Comparison of ENCODE assay signal across 8 cellular contexts in genomic region chr16:46973457-46974324, GRCh38. TPM values are rescaled to one million over a fixed set of nuclear protein-coding genes. Genes with fewer than 3 reads are reported as not detected.
DNase-seq lines count a peak whose midpoint lies in the region; ATAC-seq, FAIRE-seq and TF ChIP-seq lines count a peak whose summit lies in the region.

Gene DNAJA2, minus strand, starts transcription at chr16:46973674. Its CDS starts 102 bp downstream, at chr16:46973572.

- H3K27me3 ChIP-seq in H1 (replicated peaks in 1 of 4; ENCODE audit: control insufficient read depth in 3 of 4, extremely low read depth in 1 of 4, insufficient read depth in 3 of 4, low read length in 3 of 4): no peaks in the 10 kb centered on the region
- no peaks in the 10 kb centered on the region for H3K27me3 ChIP-seq in mesenchymal stem cell (ENCODE audit: control insufficient read depth in 1 of 2, insufficient read depth in 1 of 2, low read length in 2 of 2)

- H4K91ac ChIP-seq in H1 (replicated peaks; ENCODE audit: insufficient read length, low read length): peak within 1 kb of the TSS; percentile 83
- H4K91ac ChIP-seq in mesenchymal stem cell (ENCODE audit: low read length): peak within 1 kb of the TSS; percentile 93

- H3K4me1 ChIP-seq in H1 (replicated peaks in 1 of 4; ENCODE audit: control insufficient read depth in 3 of 4, insufficient read depth in 4 of 4, low read length in 3 of 4) (peaks cover 2 to 12% (median 5%) of the 10 kb centered on the region in 4 experiments; a peak in 4 of 7 replicates), mesenchymal stem cell (ENCODE audit: control insufficient read depth, insufficient read depth, low read depth, low read length) (peaks cover 3% of the 10 kb centered on the region)

- no peak within 1 kb of the TSS for H3K14ac ChIP-seq in H1 (ENCODE audit: insufficient read length)
- peak within 1 kb of the TSS in 1 of 2 experiments; percentile 12 for H3K14ac ChIP-seq in mesenchymal stem cell (ENCODE audit: low read length in 2 of 2)

- H2BK15ac ChIP-seq in H1 (ENCODE audit: low read length) (peak within 1 kb of the TSS; percentile 83; the same call in 1 of the 2 replicates), mesenchymal stem cell (ENCODE audit: low read depth, poor library complexity, severe bottlenecking) (peak within 1 kb of the TSS; percentile 26)

- H2BK5ac ChIP-seq in H1 (ENCODE audit: low read depth, low read length): peak within 1 kb of the TSS; percentile 94
- peak within 1 kb of the TSS; percentile 21 for H2BK5ac ChIP-seq in mesenchymal stem cell (ENCODE audit: low read depth, low read length, poor library complexity, severe bottlenecking)

- H3K4me2 ChIP-seq in H1 (ENCODE audit: insufficient read depth in 1 of 2, low read depth in 2 of 2, low read length in 2 of 2): peak within 1 kb of the TSS; percentile 83 to 100
- H3K4me2 ChIP-seq in mesenchymal stem cell (ENCODE audit: low read length, poor library complexity, severe bottlenecking): peak within 1 kb of the TSS; percentile 81

- no peak for FAIRE-seq in H1 (lab: Jason Lieb, UNC)

- H3K9me3 ChIP-seq in H1 (ENCODE audit: insufficient read depth in 2 of 2, low read depth in 1 of 2, low read length in 1 of 2) (no peaks in the 10 kb centered on the region), mesenchymal stem cell (ENCODE audit: control insufficient read depth, low read length) (no peaks in the 10 kb centered on the region)

- peak; percentile 92 for DNase-seq in COLO668 (lab: John Stamatoyannopoulos, UW; ENCODE audit: unreplicated experiment)
- peak; percentile 69 for DNase-seq in HS-27A (ENCODE audit: low read depth)
- peak; percentile 69 for DNase-seq in NK-92 treated with Interleukin-12 subunit alpha and Interleukin-12 subunit beta, amount 100 ng/mL, for 24 hours (lab: John Stamatoyannopoulos, UW)
- DNase-seq in activated CD8-positive, alpha-beta memory T cell treated with anti-CD3 and anti-CD28 coated beads for 4 hours (ENCODE audit: low read depth in 2 of 2): peak; percentile 77 to 83
- peak; percentile 65 to 95 for DNase-seq in H1 (ENCODE audit: low read depth in 1 of 2, low spot score in 2 of 2)
- peak; percentile 90 for DNase-seq in mesenchymal stem cell
- DNase-seq in stimulated activated CD8-positive, alpha-beta memory T cell treated with anti-CD3 and anti-CD28 coated beads, Interleukin-12 subunit alpha, Interleukin-12 subunit beta, amount 100 ng/mL, for 24 hours (ENCODE audit: extremely low read depth): peak; percentile 85

- H3K23ac ChIP-seq in H1 (ENCODE audit: insufficient read length) (no peak within 1 kb of the TSS), mesenchymal stem cell (ENCODE audit: low read length in 2 of 2) (no peak within 1 kb of the TSS)

- peak within 1 kb of the TSS; percentile 95 for H4K5ac ChIP-seq in H1 (ENCODE audit: insufficient read length, low read depth, low read length)

- H2BK120ac ChIP-seq in H1 (replicated peaks; ENCODE audit: low read depth, low read length) (no peak within 1 kb of the TSS), mesenchymal stem cell (ENCODE audit: low read depth, low read length) (peak within 1 kb of the TSS; percentile 62)

- peak within 1 kb of the TSS; percentile 46 for H2AFZ ChIP-seq in H1 (ENCODE audit: low read length)
- H2AFZ ChIP-seq in mesenchymal stem cell (ENCODE audit: low read depth, low read length): peak within 1 kb of the TSS; percentile 66

- H3K9ac ChIP-seq in H1 (replicated peaks in 1 of 4; ENCODE audit: extremely low read depth in 1 of 4, low read depth in 3 of 4, low read length in 3 of 4) (peak within 1 kb of the TSS; percentile 86 to 94 (median 90)), mesenchymal stem cell (ENCODE audit: low read length) (peak within 1 kb of the TSS; percentile 97)

- H3K36me3 ChIP-seq in H1 (ENCODE audit: control insufficient read depth in 2 of 4, insufficient read depth in 4 of 4, low read length in 3 of 4) (peaks cover 3 to 36% (median 8%) of the 10 kb centered on the region in 4 experiments; a peak in 5 of 8 replicates), mesenchymal stem cell (ENCODE audit: control insufficient read depth in 1 of 2, insufficient read depth in 2 of 2, low read depth in 1 of 2, low read length in 2 of 2) (peaks cover 2 to 25% of the 10 kb centered on the region in 2 experiments)

- peaks cover 6 to 44% of the 10 kb centered on the region in 2 experiments; a peak in 3 of 4 replicates for H3K79me2 ChIP-seq in H1 (ENCODE audit: control insufficient read depth in 1 of 2, insufficient read depth in 2 of 2, low read length in 2 of 2)

- H3K56ac ChIP-seq in H1 (replicated peaks; ENCODE audit: insufficient read length, low read depth, low read length): peak within 1 kb of the TSS; percentile 89

- H4K20me1 ChIP-seq in H1 (replicated peaks in 1 of 2; ENCODE audit: control insufficient read depth in 1 of 2, insufficient read depth in 2 of 2, low read length in 2 of 2): peaks cover 0 to 1% of the 10 kb centered on the region in 2 experiments

- no peak for TF ChIP-seq CTCF in H1 (IDR thresholded peaks at IDR 0.05; ENCODE audit: control extremely low read depth in 1 of 3, insufficient read depth in 1 of 3, low read depth in 1 of 3, low read length in 3 of 3)

- no peak; a peak in 1 of 4 replicates for TF ChIP-seq RAD21 in H1 (IDR thresholded peaks at IDR 0.05 in 1 of 2, conservative IDR thresholded peaks at IDR 0.05 in 1 of 2; ENCODE audit: low read depth in 2 of 2, low read length in 2 of 2)

- H3K4me3 ChIP-seq in H1 (ENCODE audit: extremely low read depth in 1 of 4, insufficient read depth in 2 of 4, low read depth in 3 of 4, low read length in 4 of 4): peak within 1 kb of the TSS; percentile 84 to 97 (median 88)
- peak within 1 kb of the TSS; percentile 83 to 95 for H3K4me3 ChIP-seq in mesenchymal stem cell (ENCODE audit: insufficient read depth in 1 of 2, low read depth in 1 of 2, low read length in 2 of 2)

- peak; percentile 78 to 92 for TF ChIP-seq POLR2A in H1 (IDR thresholded peaks at IDR 0.05; ENCODE audit: control extremely low read depth in 1 of 2, low read depth in 2 of 2, low read length in 2 of 2)

- H2BK20ac ChIP-seq in H1 (ENCODE audit: low read length): no peak within 1 kb of the TSS

- POLR2A ChIA-PET in H1 (lab: Charles Lee; ENCODE audit: partially characterized antibody): interaction anchor here (0.7 to 3.0 kb wide), 19 partner anchors 10 to 170 kb away, joined by 3 to 25 read pairs (median 5); partner anchors contain the start of genes GPT2 and NETO2

- 10% methylated on average over 40 of the region's 68 CpGs; no CpG with 5 or more reads in 1 of the 2 experiments for WGBS in H1 (ENCODE audit: extremely low coverage in 1 of 2, insufficient coverage in 1 of 2, insufficient read length in 1 of 2, insufficient replicate concordance in 2 of 2, low coverage in 1 of 2, low lambda C conversion rate in 2 of 2, missing lambda C conversion rate in 1 of 2), 2 experiments
- 1% methylated on average over 56 of the region's 68 CpGs for WGBS in mesenchymal stem cell

- peak within 1 kb of the TSS; percentile 93 for H3K27ac ChIP-seq in H1 (ENCODE audit: low read depth, low read length)
- peak within 1 kb of the TSS; percentile 81 for H3K27ac ChIP-seq in mesenchymal stem cell (ENCODE audit: low read length, poor library complexity, severe bottlenecking)

- peak within 1 kb of the TSS; percentile 93 for H3K18ac ChIP-seq in H1 (ENCODE audit: extremely low read depth, low read length)
- peak within 1 kb of the TSS; percentile 90 to 97 for H3K18ac ChIP-seq in mesenchymal stem cell (ENCODE audit: low read depth in 1 of 2, low read length in 2 of 2)

- CTCF ChIA-PET in H1 (lab: Charles Lee; ENCODE audit: partially characterized antibody): interaction anchor here (1.0 to 1.5 kb wide), 3 partner anchors 10 to 51 kb away, joined by 3 to 5 read pairs (median 4); no protein-coding TSS in a partner anchor

- H2AK5ac ChIP-seq in H1 (ENCODE audit: low read depth, low read length): peak within 1 kb of the TSS; percentile 76
- H2AK5ac ChIP-seq in mesenchymal stem cell (ENCODE audit: low read length, severe bottlenecking): no peak within 1 kb of the TSS

- peak; percentile 89 for ATAC-seq in GM19467 (IDR thresholded peaks at IDR 0.05; ENCODE audit: unreplicated experiment)

- no peak for TF ChIP-seq EP300 in H1 (IDR thresholded peaks at IDR 0.05; ENCODE audit: borderline replicate concordance in 1 of 2, low read depth in 2 of 2, low read length in 2 of 2)

- peaks cover 5% of the 10 kb centered on the region for H3K23me2 ChIP-seq in H1 (ENCODE audit: low read depth, low read length)

- peaks cover 7% of the 10 kb centered on the region; the same call in 1 of the 2 replicates for H3K79me1 ChIP-seq in H1 (ENCODE audit: low read depth, low read length)
- peaks cover 2% of the 10 kb centered on the region for H3K79me1 ChIP-seq in mesenchymal stem cell (replicated peaks; ENCODE audit: low read length, poor library complexity, severe bottlenecking)

- peak within 1 kb of the TSS; percentile 92 for H3K4ac ChIP-seq in H1 (replicated peaks; ENCODE audit: insufficient read length, low read depth, low read length)
- H3K4ac ChIP-seq in mesenchymal stem cell (ENCODE audit: low read depth in 1 of 2, low read length in 2 of 2): peak within 1 kb of the TSS; percentile 70

- peak within 1 kb of the TSS; percentile 78; the same call in 1 of the 2 replicates for H2BK12ac ChIP-seq in H1 (ENCODE audit: low read depth, low read length)
- H2BK12ac ChIP-seq in mesenchymal stem cell (ENCODE audit: low read length in 2 of 2): no peak within 1 kb of the TSS

- H4K8ac ChIP-seq in H1 (ENCODE audit: extremely low read depth, insufficient read depth, low read length) (peak within 1 kb of the TSS; percentile 98), mesenchymal stem cell (ENCODE audit: low read length) (peak within 1 kb of the TSS; percentile 96)

TF ChIP-seq in H1, 55 proteins besides CTCF, POLR2A, EP300 and RAD21 (continues in another document):
- TF ChIP-seq RBBP5 (IDR thresholded peaks at IDR 0.05; ENCODE audit: borderline replicate concordance, low read depth, low read length) (peak; percentile 83; the same call in 1 of the 2 replicates), TAF7 (optimal IDR thresholded peaks at IDR 0.05; ENCODE audit: borderline replicate concordance, low read depth, low read length) (no peak), TAF1 (IDR thresholded peaks at IDR 0.05; ENCODE audit: low read depth, low read length) (peak; percentile 91), FOSL1 (IDR thresholded peaks at IDR 0.05; ENCODE audit: insufficient read depth, low read depth, low read length) (no peak)

RNA-seq across cellular contexts. Expression of gene DNAJA2, which starts in this region (rescaled TPM):
- total RNA-seq in H1 (2021; fragmentation: NEBNext Ultra II Directional; extraction: Animal tissue kit (Norgen Biotek cat#: 25700)): 93.8 and 97.4 TPM in 2 replicates
- 6.3 and 9.4 TPM in 2 replicates for polyA plus RNA-seq in H1 (2011; rRNA removed)
- polyA plus RNA-seq in H1 (2011; cell fraction: cytosol; rRNA removed): 14.5 TPM
- 6.4 TPM for polyA plus RNA-seq in H1 (2011; cell fraction: nucleus; rRNA removed)
- 56.4 to 84.1 TPM (median 72.0 TPM) in 4 replicates for polyA plus RNA-seq in H1 (2012, experiment 1 of 2)
- 9.8 TPM for polyA plus RNA-seq in H1 (2012, experiment 2 of 2)
- polyA plus RNA-seq in H1 (2013, experiment 1 of 2): 42.7 TPM
- polyA plus RNA-seq in H1 (2013, experiment 2 of 2): 44.6 TPM
- polyA minus RNA-seq in H1 (2011; rRNA and poly(A)+ RNA removed): 28.7 and 29.8 TPM in 2 replicates
- polyA minus RNA-seq in H1 (2011; cell fraction: cytosol; rRNA and poly(A)+ RNA removed): 34.9 TPM
- polyA minus RNA-seq in H1 (2011; cell fraction: nucleus; rRNA and poly(A)+ RNA removed): 28.6 TPM
- 34.0 TPM for polyA plus RNA-seq in mesenchymal stem cell (2013, experiment 1 of 2)
- 34.4 TPM for polyA plus RNA-seq in mesenchymal stem cell (2013, experiment 2 of 2)

Comparison
In these comparisons a context has a peak if more than half of its experiments do, and no peak if none do; other contexts are left out.
1. Peak in every context shown above with its lines: DNase-seq, ATAC-seq, H3K4me3 ChIP-seq and H3K27ac ChIP-seq.